Comparison of ENCODE assay signal across 22 cellular contexts in genomic region chr3:188598872-188599271, GRCh38.
"Had no signal": no experiment of that assay in that cellular context is flagged by ENCODE, and none has a peak within 500 bp of the region (broad histone marks: within the 10 kb centered on the region; RNA-seq: fewer than 3 reads in every experiment).

No MANE protein-coding gene starts in this region.

- H3K27ac ChIP-seq: breast epithelium, epithelial cell of prostate, testis, uterus had no signal

- H3K9me3 ChIP-seq: breast epithelium, testis, uterus had no signal

- H3K36me3 ChIP-seq: breast epithelium, uterus had no signal

- H3K4me1 ChIP-seq: uterus had no signal

- H3K4me3 ChIP-seq: breast epithelium, lung, testis, uterus had no signal

- DNase-seq: activated CD4-positive, alpha-beta T cell treated with anti-CD3 and anti-CD28 coated beads, Interleukin-2, amount 10 ng/mL, durations not matched to agents 7 days and 5 days; activated CD4-positive, CD25-positive, alpha-beta regulatory T cell treated with anti-CD3 and anti-CD28 coated beads, Interleukin-2, amount 50 U/mL, for 72 hours; activated CD8-positive, alpha-beta T cell treated with anti-CD3 and anti-CD28 coated beads for 36 hours; activated naive CD8-positive, alpha-beta T cell treated with anti-CD3 and anti-CD28 coated beads, Interleukin-2, amount 50 U/mL, for 24 hours; activated T-cell treated with anti-CD3 and anti-CD28 coated beads, Interleukin-2, amount 50 U/mL, for 4 hours; amygdala; dermis blood vessel endothelial cell; effector CD4-positive, alpha-beta T cell; head of caudate nucleus; mesendoderm; posterior cingulate gyrus; stimulated activated CD4-positive, alpha-beta T cell treated with anti-CD3 and anti-CD28 coated beads, Interleukin-15, amount 100 ng/mL, for 24 hours; stimulated activated CD4-positive, alpha-beta T cell treated with anti-CD3 and anti-CD28 coated beads, Interleukin-2, amount 100 ng/mL, for 24 hours; stimulated activated naive CD4-positive, alpha-beta T cell treated with Interleukin-2 at 50 U/mL for 16 hours; T-helper 2 cell; testis; uterus had no signal

- ATAC-seq: activated CD8-positive, alpha-beta T cell treated with anti-CD3 and anti-CD28 coated beads for 36 hours; activated naive CD8-positive, alpha-beta T cell treated with anti-CD3 and anti-CD28 coated beads, Interleukin-2, amount 50 U/mL, for 24 hours; activated T-cell treated with anti-CD3 and anti-CD28 coated beads, Interleukin-2, amount 50 U/mL, for 4 hours; left lobe of liver; sciatic nerve had no signal

- H3K27me3 ChIP-seq: breast epithelium, testis, uterus had no signal
